ENCODE assay signal across 8 cellular contexts in the genomic region with DNA sequence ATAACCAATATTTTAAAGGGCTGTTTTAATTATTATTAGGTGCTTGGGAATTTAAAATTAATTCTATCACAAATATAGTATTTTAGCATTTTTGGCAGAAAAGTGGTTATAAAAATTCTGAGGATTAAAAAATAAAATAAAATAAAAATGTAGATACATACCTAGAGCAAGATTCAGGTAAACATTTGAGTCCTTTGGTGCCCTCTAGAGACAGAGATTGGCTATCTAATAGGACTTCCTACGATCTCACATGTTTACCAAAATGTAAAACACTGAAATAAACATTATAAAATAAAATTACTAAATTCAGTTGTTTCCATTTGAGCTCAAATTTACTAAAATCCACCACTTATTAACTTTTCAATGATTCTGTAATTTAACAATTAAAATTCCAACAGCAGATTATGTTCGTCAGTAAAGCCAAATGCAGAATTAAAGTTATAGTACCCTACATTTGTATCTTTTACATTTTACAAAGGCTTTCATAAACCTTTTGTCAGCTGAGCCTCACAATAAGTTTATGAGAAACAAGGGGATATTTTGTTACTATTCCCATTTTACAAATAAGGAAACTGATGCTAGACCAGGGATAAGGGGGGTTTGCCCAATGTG. TPM values are rescaled to one million over a fixed set of nuclear protein-coding genes. Genes with fewer than 3 reads are reported as not detected.
A peak's percentile ranks its signal among the peaks of the same experiment; 100 is the strongest.
DNase-seq lines count a peak whose midpoint lies in the region; ATAC-seq, FAIRE-seq and TF ChIP-seq lines count a peak whose summit lies in the region.

No MANE protein-coding gene starts in this region.

- FAIRE-seq in small intestine (lab: Jason Lieb, UNC), result peak; percentile 64

- H3K4me1 Mint-ChIP-seq in CD4-positive, alpha-beta memory T cell, result peaks cover 6 to 18% (median 8%) of the 10 kb centered on the region in 4 donors
- H3K4me1 Mint-ChIP-seq in activated T-cell treated with anti-CD3 and anti-CD28 coated beads, Interleukin-2, amount 50 U/mL, for 72 hours (ENCODE audit: low read depth), result no peaks in the 10 kb centered on the region

- no peaks in the 10 kb centered on the region for H3K27me3 Mint-ChIP-seq in CD4-positive, alpha-beta memory T cell
- H3K27me3 Mint-ChIP-seq in activated T-cell treated with anti-CD3 and anti-CD28 coated beads, Interleukin-2, amount 50 U/mL, for 72 hours (ENCODE audit: low read depth), result no peaks in the 10 kb centered on the region

- H3K9me3 Mint-ChIP-seq in CD4-positive, alpha-beta memory T cell, result no peaks in the 10 kb centered on the region
- H3K9me3 Mint-ChIP-seq in activated T-cell treated with anti-CD3 and anti-CD28 coated beads, Interleukin-2, amount 50 U/mL, for 72 hours, result no peaks in the 10 kb centered on the region

- whole genome bisulfite sequencing in small intestine, 3 donors, result 43 to 59% (median 49%) methylated on average over 2 of the region's 2 CpGs

- CTCF ChIA-PET in CD4-positive, alpha-beta memory T cell (lab: Charles Lee; ENCODE audit: partially characterized antibody), result interaction anchor here (1.0 kb wide), 1 partner anchor 1758 kb away, joined by 3 read pairs; no protein-coding TSS in a partner anchor

- intact Hi-C loops in CD4-positive, alpha-beta memory T cell (cut with micrococcal nuclease), result no loop called here

- no peaks in the 10 kb centered on the region for H3K9me3 ChIP-seq in small intestine (ENCODE audit: control insufficient read depth, low read depth)
- no peaks in the 10 kb centered on the region for H3K9me3 ChIP-seq in CD4-positive, alpha-beta memory T cell (ENCODE audit: control insufficient read depth in 1 of 2, low read length in 2 of 2)

- POLR2A ChIA-PET in CD4-positive, alpha-beta memory T cell (lab: Charles Lee; ENCODE audit: partially characterized antibody), result no interaction called here

- no peaks in the 10 kb centered on the region for H3K27me3 ChIP-seq in small intestine (ENCODE audit: control insufficient read depth in 2 of 2, insufficient read depth in 2 of 2, low read length in 2 of 2)
- H3K27me3 ChIP-seq in CD4-positive, alpha-beta memory T cell (ENCODE audit: insufficient read depth, low read length), result no peaks in the 10 kb centered on the region

- ATAC-seq in activated T-cell treated with anti-CD3 and anti-CD28 coated beads, Interleukin-2, amount 50 U/mL, for 72 hours (replicated peaks in 1 of 2), result no peak

- no peak overlapping the region for H3K4me3 ChIP-seq in small intestine (ENCODE audit: low read depth in 1 of 2, low read length in 2 of 2)
- H3K4me3 ChIP-seq in CD4-positive, alpha-beta memory T cell (ENCODE audit: low read length in 2 of 2), result no peak overlapping the region

- H3K36me3 ChIP-seq in small intestine (ENCODE audit: control insufficient read depth in 2 of 2, insufficient read depth in 2 of 2, low read length in 2 of 2), result no peaks in the 10 kb centered on the region
- no peaks in the 10 kb centered on the region for H3K36me3 ChIP-seq in CD4-positive, alpha-beta memory T cell (ENCODE audit: insufficient read depth, low read length)

- H3K4me3 Mint-ChIP-seq in CD4-positive, alpha-beta memory T cell, result no peak overlapping the region
- no peak overlapping the region for H3K4me3 Mint-ChIP-seq in activated T-cell treated with anti-CD3 and anti-CD28 coated beads, Interleukin-2, amount 50 U/mL, for 72 hours

- H3K4me1 ChIP-seq in small intestine (ENCODE audit: control insufficient read depth in 2 of 2, insufficient read depth in 1 of 2, low read depth in 1 of 2, low read length in 1 of 2), result no peaks in the 10 kb centered on the region
- peaks cover 9% of the 10 kb centered on the region for H3K4me1 ChIP-seq in CD4-positive, alpha-beta memory T cell (ENCODE audit: insufficient read depth, low read length)

- H3K27ac ChIP-seq in small intestine (ENCODE audit: low read depth in 1 of 2, low read length in 1 of 2), result no peak overlapping the region
- H3K27ac ChIP-seq in CD4-positive, alpha-beta memory T cell (ENCODE audit: low read depth, low read length), result no peak overlapping the region

- no peak overlapping the region for H3K27ac Mint-ChIP-seq in CD4-positive, alpha-beta memory T cell
- no peak overlapping the region for H3K27ac Mint-ChIP-seq in activated T-cell treated with anti-CD3 and anti-CD28 coated beads, Interleukin-2, amount 50 U/mL, for 72 hours

- DNase-seq in NCI-H526 (lab: John Stamatoyannopoulos, UW), result peak; percentile 33 to 61
- DNase-seq in NCI-H526 treated with DMSO at 0.1 percent for 48 hours (lab: John Stamatoyannopoulos, UW), result no peak
- DNase-seq in NCI-H226, result peak; percentile 21
- DNase-seq in erythroblast (lab: John Stamatoyannopoulos, UW), result peak; percentile 4 to 24
- peak; percentile 25 for DNase-seq in small intestine
- DNase-seq in CD4-positive, alpha-beta memory T cell, result no peak
- no peak for DNase-seq in retina
- DNase-seq in activated T-cell treated with anti-CD3 and anti-CD28 coated beads, Interleukin-2, amount 50 U/mL, for 72 hours, result no peak

- peaks cover 7 to 8% of the 10 kb centered on the region in 2 donors for H3K36me3 Mint-ChIP-seq in CD4-positive, alpha-beta memory T cell
- H3K36me3 Mint-ChIP-seq in activated T-cell treated with anti-CD3 and anti-CD28 coated beads, Interleukin-2, amount 50 U/mL, for 72 hours (ENCODE audit: insufficient read depth in 2 of 2), result no peaks in the 10 kb centered on the region

- TF ChIP-seq POLR2A in erythroblast (IDR thresholded peaks at IDR 0.05; ENCODE audit: low read length), result no peak

RNA-seq across cellular contexts. Expression of a gene that starts 27.7 kb away (rescaled TPM):
- polyA plus RNA-seq in small intestine, result 1 to 10 TPM in 2 of 3 donors, under 1 TPM in 1; 0.45 to 3.4 (median 1.4) TPM
- 10 to 100 TPM; 15.4 to 21.5 TPM for total RNA-seq in CD4-positive, alpha-beta memory T cell
- polyA plus RNA-seq in CD4-positive, alpha-beta memory T cell, result 10 to 100 TPM; 23.4 to 33.5 TPM
- 10 to 100 TPM; 18.0 to 20.2 TPM for total RNA-seq in activated T-cell treated with anti-CD3 and anti-CD28 coated beads, Interleukin-2, amount 50 U/mL, for 72 hours

Comparison
In these comparisons a context has a peak if more than half of its experiments do, and no peak if none do; other contexts are left out.
1. DNase-seq: peak in NCI-H526 (2 of 2), NCI-H226 (single experiment), erythroblast (2 of 2) and small intestine (single experiment); none in NCI-H526 treated with DMSO at 0.1 percent for 48 hours (single experiment), CD4-positive, alpha-beta memory T cell (0 of 5), retina (single experiment) and activated T-cell treated with anti-CD3 and anti-CD28 coated beads, Interleukin-2, amount 50 U/mL, for 72 hours (0 of 2).